In genomic region chr4:156378053-156378665, GRCh38 we compare ENCODE assay signal across 8 cellular contexts.
A peak's percentile ranks its signal among the peaks of the same experiment; 100 is the strongest.
DNase-seq lines count a peak whose midpoint lies in the region; ATAC-seq, FAIRE-seq and TF ChIP-seq lines count a peak whose summit lies in the region.

No MANE protein-coding gene starts in this region.

- H4K20me1 ChIP-seq in GM23338 (replicated peaks; ENCODE audit: insufficient read depth) (no peaks in the 10 kb centered on the region), endothelial cell of umbilical vein (replicated peaks; ENCODE audit: control insufficient read depth, extremely low read depth, insufficient read depth, low read length) (no peaks in the 10 kb centered on the region)

- no peaks in the 10 kb centered on the region for H3K36me3 Mint-ChIP-seq in GM23338 (ENCODE audit: low read depth)

- H3K36me3 ChIP-seq in GM23338 (ENCODE audit: insufficient read depth), result no peaks in the 10 kb centered on the region
- H3K36me3 ChIP-seq in endothelial cell of umbilical vein (ENCODE audit: control insufficient read depth in 2 of 2, extremely low read depth in 1 of 2, insufficient read depth in 2 of 2, low read length in 2 of 2), result no peaks in the 10 kb centered on the region
- no peaks in the 10 kb centered on the region for H3K36me3 ChIP-seq in psoas muscle (ENCODE audit: insufficient read depth in 1 of 2, low read depth in 1 of 2)

- H3K4me2 ChIP-seq in GM23338 (no peak overlapping the region), endothelial cell of umbilical vein (ENCODE audit: insufficient read depth, low read length) (no peak overlapping the region)

- peaks cover 10% of the 10 kb centered on the region; the same call in 1 of the 2 replicates for H3K4me1 ChIP-seq in GM23338 (ENCODE audit: insufficient read depth)
- H3K4me1 ChIP-seq in endothelial cell of umbilical vein (ENCODE audit: control insufficient read depth, extremely low read depth, insufficient read depth, low read length), result no peaks in the 10 kb centered on the region
- H3K4me1 ChIP-seq in psoas muscle, result no peaks in the 10 kb centered on the region

- TF ChIP-seq POLR2A in NB4 (IDR thresholded peaks at IDR 0.05; ENCODE audit: extremely low read depth, insufficient read length), result no peak
- no peak for TF ChIP-seq POLR2A in endothelial cell of umbilical vein (IDR thresholded peaks at IDR 0.05; ENCODE audit: low read depth, low read length)

- no peaks in the 10 kb centered on the region for H3K9me3 Mint-ChIP-seq in GM23338

- 83 to 88% (median 87%) methylated on average over 8 of the region's 8 CpGs for WGBS in psoas muscle, 3 donors

- no peaks in the 10 kb centered on the region for H3K27me3 Mint-ChIP-seq in GM23338 (ENCODE audit: insufficient read depth, low read depth, poor library complexity)

- H2AFZ ChIP-seq in GM23338, result no peak overlapping the region
- no peak overlapping the region for H2AFZ ChIP-seq in endothelial cell of umbilical vein (ENCODE audit: low read depth, low read length)

- no peak for FAIRE-seq in endothelial cell of umbilical vein (lab: Jason Lieb, UNC)

- dilution Hi-C loops in endothelial cell of umbilical vein (cut with MboI; ENCODE audit: extremely low pct_ligation_motif_present, low sequenced_read_pairs), result no loop called here

- no peak overlapping the region for H3K27ac Mint-ChIP-seq in GM23338

- TF ChIP-seq CTCF in GM23338 (conservative IDR thresholded peaks at IDR 0.05; ENCODE audit: low read depth in 2 of 2), result peak; percentile 85 to 86
- peak; percentile 19 for TF ChIP-seq CTCF in NB4 (IDR thresholded peaks at IDR 0.05; ENCODE audit: low read depth, low read length)
- peak; percentile 29 to 54 for TF ChIP-seq CTCF in endothelial cell of umbilical vein (IDR thresholded peaks at IDR 0.05; ENCODE audit: extremely low read depth in 1 of 2, insufficient read depth in 1 of 2, low read depth in 1 of 2, low read length in 2 of 2)
- TF ChIP-seq CTCF in psoas muscle (IDR thresholded peaks at IDR 0.05), result peak; percentile 13

- no peaks in the 10 kb centered on the region for H3K27me3 ChIP-seq in GM23338 (ENCODE audit: insufficient read depth)
- H3K27me3 ChIP-seq in endothelial cell of umbilical vein (ENCODE audit: control insufficient read depth in 2 of 2, insufficient read depth in 2 of 2, low read length in 2 of 2), result no peaks in the 10 kb centered on the region
- no peaks in the 10 kb centered on the region for H3K27me3 ChIP-seq in psoas muscle (ENCODE audit: insufficient read depth in 3 of 3, low read length in 2 of 3)

- CTCF ChIA-PET in endothelial cell of umbilical vein (lab: Charles Lee), result interaction anchor here (0.6 to 2.1 kb wide), 7 partner anchors 17 to 974 kb away, joined by 3 to 16 read pairs (median 5); no protein-coding TSS in a partner anchor

- H3K9ac ChIP-seq in endothelial cell of umbilical vein (replicated peaks; ENCODE audit: extremely low read depth, insufficient read depth, low read length), result no peak overlapping the region

- no peaks in the 10 kb centered on the region for H3K79me2 ChIP-seq in GM23338 (replicated peaks; ENCODE audit: insufficient read depth)
- no peaks in the 10 kb centered on the region for H3K79me2 ChIP-seq in endothelial cell of umbilical vein (ENCODE audit: control insufficient read depth, insufficient read depth, low read length)

- H3F3A ChIP-seq in GM23338 (replicated peaks; ENCODE audit: low read depth), result no peaks in the 10 kb centered on the region

- H3K9me1 ChIP-seq in endothelial cell of umbilical vein (replicated peaks; ENCODE audit: control insufficient read depth, extremely low read depth, insufficient read depth, low read length), result no peaks in the 10 kb centered on the region

- H3K4me3 Mint-ChIP-seq in GM23338, result no peak overlapping the region

- no peaks in the 10 kb centered on the region for H3K9me2 ChIP-seq in GM23338 (ENCODE audit: insufficient read depth)

- peak; percentile 34 for DNase-seq in D341Med (ENCODE audit: low spot score)
- DNase-seq in GM23338 (ENCODE audit: low spot score), result peak; percentile 71
- DNase-seq in NB4 (ENCODE audit: low read depth), result peak; percentile 45
- DNase-seq in endothelial cell of umbilical vein (ENCODE audit: low read depth, low spot score), result peak; percentile 56
- no peak for DNase-seq in psoas muscle
- no peak for DNase-seq in NCI-H345 treated with DMSO at 0.1 percent for 48 hours (lab: John Stamatoyannopoulos, UW; ENCODE audit: unreplicated experiment)
- no peak for DNase-seq in DMS79 treated with DMSO at 0.1 percent for 48 hours (lab: John Stamatoyannopoulos, UW)
- no peak for DNase-seq in NCI-H2196 (lab: John Stamatoyannopoulos, UW; ENCODE audit: unreplicated experiment)

- H3K4me1 Mint-ChIP-seq in GM23338, result peaks cover 8% of the 10 kb centered on the region; the same call in 2 of the 3 replicates

- ATAC-seq in GM23338, result peak; percentile 88
- ATAC-seq in psoas muscle, result no peak

- POLR2A ChIA-PET in endothelial cell of umbilical vein (lab: Charles Lee), result no interaction called here

- H3K27ac ChIP-seq in GM23338 (ENCODE audit: low read depth) (no peak overlapping the region), endothelial cell of umbilical vein (ENCODE audit: insufficient read depth, low read depth, low read length) (no peak overlapping the region), psoas muscle (no peak overlapping the region)

- no TSS peak for BruUV-seq in endothelial cell of umbilical vein (replicated peaks; lab: Mats Ljungman, UMichigan)

- H3K4me3 ChIP-seq in GM23338 (no peak overlapping the region), NB4 (ENCODE audit: low read depth, low read length) (no peak overlapping the region), endothelial cell of umbilical vein (replicated peaks in 1 of 3; ENCODE audit: insufficient read depth in 1 of 3, low read depth in 1 of 3, low read length in 3 of 3) (no peak overlapping the region), psoas muscle (no peak overlapping the region)

- intact Hi-C loops in endothelial cell of umbilical vein (cut with micrococcal nuclease) (loop anchor here (5.0 kb wide), 3 partner anchors 211 to 976 kb away; no protein-coding TSS in a partner anchor), psoas muscle (cut with DNase I) (no loop called here)

- H3K9me3 ChIP-seq in endothelial cell of umbilical vein (replicated peaks; ENCODE audit: control insufficient read depth, insufficient read depth, low read length) (no peaks in the 10 kb centered on the region), psoas muscle (no peaks in the 10 kb centered on the region)

TF ChIP-seq in GM23338, 12 proteins besides CTCF, POLR2A, EP300 and RAD21 (continues in another document):
- TF ChIP-seq JUNB (IDR thresholded peaks at IDR 0.05; ENCODE audit: unreplicated experiment) (no peak), ZNF114 (CRISPR knock-in tag; IDR thresholded peaks at IDR 0.05) (no peak), ETS1 (IDR thresholded peaks at IDR 0.05) (no peak), POLR2AphosphoS5 (IDR thresholded peaks at IDR 0.05; ENCODE audit: low read depth) (no peak)

TF ChIP-seq in endothelial cell of umbilical vein, 7 proteins besides CTCF, POLR2A, EP300 and RAD21:
- TF ChIP-seq MAX (IDR thresholded peaks at IDR 0.05; ENCODE audit: insufficient read depth, insufficient read length) (no peak), JUN (IDR thresholded peaks at IDR 0.05; ENCODE audit: borderline replicate concordance, insufficient read depth, insufficient read length, low read depth) (no peak), FOS (IDR thresholded peaks at IDR 0.05; ENCODE audit: borderline replicate concordance, insufficient read depth, low read length) (no peak), EZH2 (IDR thresholded peaks at IDR 0.05; ENCODE audit: borderline replicate concordance, low read depth, low read length, severe bottlenecking) (no peak), GATA2 (IDR thresholded peaks at IDR 0.05; ENCODE audit: insufficient read depth, insufficient read length, low read depth, low read length) (no peak), POLR2AphosphoS5 (IDR thresholded peaks at IDR 0.05; ENCODE audit: insufficient read depth, low read depth, low read length) (no peak), MYC (IDR thresholded peaks at IDR 0.05; ENCODE audit: low read depth, low read length) (no peak)

Comparison
In these comparisons a context has a peak if more than half of its experiments do, and no peak if none do; other contexts are left out.
1. DNase-seq: peak in D341Med (single experiment), GM23338 (single experiment), NB4 (single experiment) and endothelial cell of umbilical vein (single experiment); none in psoas muscle (0 of 2), NCI-H345 treated with DMSO at 0.1 percent for 48 hours (single experiment), DMS79 treated with DMSO at 0.1 percent for 48 hours (single experiment) and NCI-H2196 (single experiment).
2. CTCF ChIP-seq: peak in every context shown above with its lines; median percentile 86 in GM23338; 42 in endothelial cell of umbilical vein; 19 in NB4; 13 in psoas muscle.